In genomic region chr4:74932832-74933561, GRCh38 we compare ENCODE assay signal across 9 cellular contexts. TPM values are rescaled to one million over a fixed set of nuclear protein-coding genes. Genes with fewer than 3 reads are reported as not detected.
DNase-seq lines count a peak whose midpoint lies in the region; ATAC-seq and TF ChIP-seq lines count a peak whose summit lies in the region.
"Had no signal": no experiment of that assay in that cellular context is flagged by ENCODE, and none has a peak within 500 bp of the region (broad histone marks: within the 10 kb centered on the region; RNA-seq: fewer than 3 reads in every experiment).

PARM1 (plus strand) TSS chr4:74933116; CDS start chr4:74933328, 212 bp downstream.

- peaks cover 18 to 25% of the 10 kb centered on the region in 2 experiments for H3K4me1 Mint-ChIP-seq in H9

- H3K9ac ChIP-seq in H9 (ENCODE audit: extremely low read depth, insufficient read length, low read length) (no peak within 1 kb of the TSS), SK-N-SH (no peak within 1 kb of the TSS)

- H3K4me2 ChIP-seq in H9 (ENCODE audit: insufficient read depth, insufficient read length, low read length) (peak within 1 kb of the TSS; percentile 97), SK-N-SH (peak within 1 kb of the TSS; percentile 73)

- peak; percentile 46 for TF ChIP-seq RAD21 in SK-N-SH (IDR thresholded peaks at IDR 0.05; ENCODE audit: low read length)

- peaks cover 43% of the 10 kb centered on the region for H3K27me3 Mint-ChIP-seq in H9 (ENCODE audit: low read depth)

- H4K8ac ChIP-seq in H9 (replicated peaks; ENCODE audit: insufficient read length, low read depth, low read length): no peak within 1 kb of the TSS

- no peak within 1 kb of the TSS for H3K27ac ChIP-seq in H9 (ENCODE audit: insufficient read length, low read depth, low read length)
- H3K27ac ChIP-seq in SK-N-SH (ENCODE audit: low read depth in 2 of 2, low read length in 1 of 2): no peak within 1 kb of the TSS
- peak within 1 kb of the TSS; percentile 45 to 82 for H3K27ac ChIP-seq in left lung

- H3K23ac ChIP-seq in H9 (ENCODE audit: insufficient read length, low read depth, low read length): no peak within 1 kb of the TSS

- peak; percentile 82 for TF ChIP-seq CTCF in H9 (conservative IDR thresholded peaks at IDR 0.05)
- TF ChIP-seq CTCF in LNCaP clone FGC (IDR thresholded peaks at IDR 0.05; ENCODE audit: control insufficient read depth, extremely low read depth, insufficient read depth): peak; percentile 76
- peak; percentile 62 for TF ChIP-seq CTCF in SK-N-SH (IDR thresholded peaks at IDR 0.05)
- TF ChIP-seq CTCF in left lung (IDR thresholded peaks at IDR 0.05): peak; percentile 37 to 58

- no peak within 1 kb of the TSS for H2BK120ac ChIP-seq in H9 (ENCODE audit: low read depth, low read length, poor library complexity, severe bottlenecking)

- H3K4ac ChIP-seq in H9 (ENCODE audit: low read depth, low read length): no peak within 1 kb of the TSS

- H3K36me3 ChIP-seq in SK-N-SH (replicated peaks in 1 of 2; ENCODE audit: control insufficient read depth in 1 of 2, insufficient read depth in 2 of 2, low read length in 1 of 2): no peaks in the 10 kb centered on the region
- no peaks in the 10 kb centered on the region for H3K36me3 ChIP-seq in left lung

- no CpG with 5 or more reads among the region's 64 CpGs for WGBS in H9 (ENCODE audit: extremely low coverage, insufficient read length, low lambda C conversion rate)
- WGBS in SK-N-SH (ENCODE audit: low lambda C conversion rate): 6% methylated on average over 17 of the region's 64 CpGs

- H3F3A ChIP-seq in SK-N-SH (replicated peaks; ENCODE audit: insufficient read depth): no peaks in the 10 kb centered on the region

- H3K9me3 ChIP-seq in H9 (ENCODE audit: control insufficient read depth, low read depth, low read length): no peaks in the 10 kb centered on the region
- H3K9me3 ChIP-seq in SK-N-SH: no peaks in the 10 kb centered on the region
- H3K9me3 ChIP-seq in left lung: no peaks in the 10 kb centered on the region

- POLR2A ChIA-PET in SK-N-SH (lab: Yijun Ruan, JAX): no interaction called here

- TF ChIP-seq EP300 in SK-N-SH (IDR thresholded peaks at IDR 0.05; ENCODE audit: borderline replicate concordance in 1 of 2, low read depth in 1 of 2, low read length in 1 of 2): no peak

- H2AK5ac ChIP-seq in H9 (ENCODE audit: insufficient read length, low read length): no peak within 1 kb of the TSS

- peaks cover 0 to 2% (median 0%) of the 10 kb centered on the region in 3 experiments; a peak in 1 of 7 replicates for H3K36me3 Mint-ChIP-seq in H9 (ENCODE audit: insufficient read depth in 1 of 3, low read depth in 3 of 3)
- H3K36me3 Mint-ChIP-seq: CD8-positive, alpha-beta memory T cell had no signal

- H3K79me2 ChIP-seq in H9 (ENCODE audit: insufficient read depth, low read length) (no peaks in the 10 kb centered on the region), SK-N-SH (ENCODE audit: insufficient read depth) (no peaks in the 10 kb centered on the region)

- H3T11ph ChIP-seq in H9 (ENCODE audit: low read length): no peak within 1 kb of the TSS

- no peak within 1 kb of the TSS for H3K18ac ChIP-seq in H9 (ENCODE audit: insufficient read length, low read depth, low read length)

- H4K91ac ChIP-seq in H9 (ENCODE audit: insufficient read length, low read depth, low read length): no peak within 1 kb of the TSS

- H3K9me3 Mint-ChIP-seq in H9: peaks cover 0 to 2% of the 10 kb centered on the region in 2 experiments; a peak in 2 of 5 replicates

- no peaks in the 10 kb centered on the region for H3K79me1 ChIP-seq in H9 (ENCODE audit: insufficient read depth, low read depth, low read length, poor library complexity, severe bottlenecking)

- H3K4me3 ChIP-seq in LNCaP clone FGC (ENCODE audit: low read depth, low read length) (peak within 1 kb of the TSS; percentile 44), SK-N-SH (ENCODE audit: low read depth in 2 of 2, low read length in 1 of 2) (peak within 1 kb of the TSS; percentile 24 to 42; a peak in 2 of 4 replicates), left lung (peak within 1 kb of the TSS; percentile 37 to 53)

- no peak within 1 kb of the TSS for H3K14ac ChIP-seq in H9 (ENCODE audit: insufficient read depth, low read length)

- no peak within 1 kb of the TSS for H3K56ac ChIP-seq in H9 (ENCODE audit: insufficient read length, low read depth, low read length)

- H3K23me2 ChIP-seq in H9 (ENCODE audit: insufficient read length, low read depth, low read length, poor library complexity, severe bottlenecking): peaks cover 14% of the 10 kb centered on the region

- CTCF ChIA-PET in SK-N-SH (lab: Yijun Ruan, JAX): interaction anchor here (0.5 to 1.7 kb wide), 4 partner anchors 11 to 1097 kb away, joined by 3 to 5 read pairs (median 3); no protein-coding TSS in a partner anchor

- peaks cover 2% of the 10 kb centered on the region; the same call in 1 of the 2 replicates for H3K4me1 ChIP-seq in H9 (ENCODE audit: insufficient read depth, low read length)
- H3K4me1 ChIP-seq in SK-N-SH (ENCODE audit: control insufficient read depth in 1 of 2, insufficient read depth in 2 of 2, low read depth in 1 of 2, low read length in 1 of 2): no peaks in the 10 kb centered on the region
- peaks cover 0 to 13% of the 10 kb centered on the region in 2 donors for H3K4me1 ChIP-seq in left lung

- no peak within 1 kb of the TSS for H2BK5ac ChIP-seq in H9 (ENCODE audit: insufficient read length, low read length)

- H2AFZ ChIP-seq in H9 (ENCODE audit: low read length): no peak within 1 kb of the TSS
- H2AFZ ChIP-seq in SK-N-SH (ENCODE audit: low read depth): peak within 1 kb of the TSS; percentile 59; the same call in 1 of the 2 replicates

- peak within 1 kb of the TSS; percentile 76 to 91 for H3K4me3 Mint-ChIP-seq in H9

- ATAC-seq in left lung: peak; percentile 92

- intact Hi-C loops in left lung (cut with DNase I): no loop called here

- H4K20me1 ChIP-seq in H9 (ENCODE audit: control insufficient read depth, insufficient read depth, insufficient read length): no peaks in the 10 kb centered on the region
- no peaks in the 10 kb centered on the region for H4K20me1 ChIP-seq in SK-N-SH (ENCODE audit: insufficient read depth)

- no peak within 1 kb of the TSS for H2BK15ac ChIP-seq in H9 (ENCODE audit: low read depth, low read length)

- no peak within 1 kb of the TSS for H2BK20ac ChIP-seq in H9 (ENCODE audit: low read depth, low read length, poor library complexity, severe bottlenecking)

- H4K5ac ChIP-seq in H9 (ENCODE audit: insufficient read length, low read depth, low read length): no peak within 1 kb of the TSS

- DNase-seq in NCI-H2107 treated with DMSO at 0.1 percent for 48 hours (lab: John Stamatoyannopoulos, UW; ENCODE audit: unreplicated experiment): peak; percentile 0
- no peak for DNase-seq in NCI-H2107 (lab: John Stamatoyannopoulos, UW)
- DNase-seq in H9: peak; percentile 94
- peak; percentile 27 for DNase-seq in LNCaP clone FGC (ENCODE audit: low read depth)
- peak; percentile 58 for DNase-seq in SK-N-SH
- DNase-seq in dedifferentiated amniotic fluid mesenchymal stem cell (ENCODE audit: extremely low spot score): peak; percentile 49
- peak; percentile 89 to 95 for DNase-seq in left lung
- DNase-seq in stimulated activated CD4-positive, alpha-beta T cell treated with anti-CD3 and anti-CD28 coated beads, Interleukin-4, amount 100 ng/mL, for 1 hour: peak; percentile 7

- peak within 1 kb of the TSS in 1 of 3 experiments; percentile 80; a peak in 1 of 7 replicates for H3K27ac Mint-ChIP-seq in H9
- H3K27ac Mint-ChIP-seq: CD8-positive, alpha-beta memory T cell had no signal

- H2BK12ac ChIP-seq in H9 (ENCODE audit: insufficient read length, low read depth, low read length): no peak within 1 kb of the TSS

- H3K9me2 ChIP-seq in SK-N-SH: no peaks in the 10 kb centered on the region

- peaks cover 18% of the 10 kb centered on the region; the same call in 1 of the 2 replicates for H3K27me3 ChIP-seq in H9 (ENCODE audit: insufficient read depth, low read length)
- peaks cover 32% of the 10 kb centered on the region for H3K27me3 ChIP-seq in SK-N-SH (ENCODE audit: insufficient read depth)
- H3K27me3 ChIP-seq in left lung: peaks cover 0 to 68% of the 10 kb centered on the region in 2 donors

TF ChIP-seq in SK-N-SH, 30 proteins besides CTCF, POLR2A, EP300 and RAD21 (continues in another document):
- TF ChIP-seq USF2 (IDR thresholded peaks at IDR 0.05; ENCODE audit: borderline replicate concordance, low read depth, low read length): no peak
- TF ChIP-seq SMC3 (IDR thresholded peaks at IDR 0.05; ENCODE audit: low read depth, low read length): peak; percentile 15; the same call in 1 of the 2 replicates
- TF ChIP-seq MEF2A (IDR thresholded peaks at IDR 0.05; ENCODE audit: borderline replicate concordance, low read depth): no peak
- TF ChIP-seq RFX5 (IDR thresholded peaks at IDR 0.05; ENCODE audit: low read length): no peak
- no peak for TF ChIP-seq RCOR1 (IDR thresholded peaks at IDR 0.05; ENCODE audit: low read length)
- no peak for TF ChIP-seq GATA2 (CRISPR knock-in tag; IDR thresholded peaks at IDR 0.05)
- TF ChIP-seq NFIC (IDR thresholded peaks at IDR 0.05; ENCODE audit: borderline replicate concordance): peak; percentile 13; the same call in 1 of the 2 replicates
- no peak for TF ChIP-seq FOXM1 (IDR thresholded peaks at IDR 0.05; ENCODE audit: low read depth)

RNA-seq across cellular contexts. Expression of gene PARM1, which starts in this region (rescaled TPM):
- total RNA-seq in H9 (2021): 1.4 and 2.0 TPM in 2 replicates
- not detected in 2 replicates for polyA plus RNA-seq in SK-N-SH (2012; rRNA removed)
- under 0.01 TPM in 1 of 2 replicates, not detected in the other for polyA plus RNA-seq in SK-N-SH (2012; cell fraction: cytosol; rRNA removed)
- polyA plus RNA-seq in SK-N-SH (2012; cell fraction: nucleus; rRNA removed): 0.02 TPM in 2 replicates
- 100 to 1,000 TPM in 1 of 2 donors, 10 to 100 TPM in 1; 60.2 to 140 TPM for total RNA-seq in left lung
- total RNA-seq: CD8-positive, alpha-beta memory T cell had no signal
- polyA plus RNA-seq: CD8-positive, alpha-beta memory T cell had no signal

Comparison
In these comparisons a context has a peak if more than half of its experiments do, and no peak if none do; other contexts are left out.
1. RNA of gene PARM1 (total RNA-seq): 60.2 to 140 TPM in left lung; 1.4 to 2.0 TPM in H9; every median in the first group is over 10 times any median in the second.
2. Peak in DNase-seq, H3K4me3 ChIP-seq and H3K4me2 ChIP-seq in SK-N-SH; RNA of the gene not detected or under 1 TPM.
3. H3K27ac ChIP-seq: peak in left lung (2 of 2); none in H9 (single experiment) and SK-N-SH (0 of 2).
4. Peak in every context shown above with its lines, with median percentiles within 50 percentile points of each other: CTCF ChIP-seq and H3K4me3 ChIP-seq.